In the genomic region with DNA sequence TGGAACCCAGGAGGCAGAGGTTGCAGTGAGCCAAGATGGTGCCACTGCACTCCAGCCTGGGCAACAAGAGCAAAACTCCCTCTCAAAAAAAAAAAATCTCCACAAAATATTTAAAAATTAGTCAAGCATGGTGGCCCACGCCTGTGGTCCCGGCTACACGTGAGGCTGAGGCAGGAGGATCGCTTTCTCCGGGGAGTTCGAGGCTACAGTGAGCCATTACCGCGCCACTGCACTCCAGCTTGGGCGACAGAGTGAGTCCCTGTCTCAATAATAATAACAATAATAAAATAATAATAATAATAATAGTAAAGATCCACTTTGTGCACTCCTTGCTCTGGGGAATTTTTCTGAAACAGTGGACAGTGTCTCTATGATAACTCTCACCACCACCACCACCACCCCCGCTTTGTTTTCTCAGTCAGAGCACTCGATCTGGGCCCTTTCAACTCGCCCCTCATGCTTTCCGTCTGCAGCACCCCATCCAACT, we compare ENCODE assay signal across 8 cellular contexts. TPM values are rescaled to one million over a fixed set of nuclear protein-coding genes. Genes with fewer than 3 reads are reported as not detected.
DNase-seq lines count a peak whose midpoint lies in the region; ATAC-seq and TF ChIP-seq lines count a peak whose summit lies in the region.
"Had no signal": no experiment of that assay in that cellular context is flagged by ENCODE, and none has a peak within 500 bp of the region (broad histone marks: within the 10 kb centered on the region; RNA-seq: fewer than 3 reads in every experiment).

No MANE protein-coding gene starts in this region.

- POLR2A ChIA-PET in CD8-positive, alpha-beta T cell (lab: Charles Lee): interaction anchor here (0.8 to 2.5 kb wide), 5 partner anchors 19 to 436 kb away, joined by 3 to 14 read pairs (median 4); partner anchors contain the start of genes JOSD2 and NR1H2

- H4K20me1 ChIP-seq in KMS-11 (ENCODE audit: insufficient read depth): no peaks in the 10 kb centered on the region

- H3K4me1 Mint-ChIP-seq in CD8-positive, alpha-beta T cell (ENCODE audit: low read depth): peaks cover 25% of the 10 kb centered on the region
- peaks cover 6% of the 10 kb centered on the region for H3K4me1 Mint-ChIP-seq in chondrocyte (ENCODE audit: low read depth)

- CTCF ChIA-PET in CD8-positive, alpha-beta T cell (lab: Charles Lee): interaction anchor here (0.7 to 4.3 kb wide), 22 partner anchors 9 to 426 kb away, joined by 3 to 44 read pairs (median 5); partner anchors contain the start of genes MYBPC2, NAPSA and NR1H2

- peaks cover 3% of the 10 kb centered on the region for H3K27me3 Mint-ChIP-seq in CD8-positive, alpha-beta T cell (ENCODE audit: low read depth)
- peaks cover 6% of the 10 kb centered on the region for H3K27me3 Mint-ChIP-seq in chondrocyte (ENCODE audit: low read depth)

- H3K4me1 ChIP-seq in CD8-positive, alpha-beta T cell (ENCODE audit: insufficient read depth, low read length): peaks cover 17% of the 10 kb centered on the region
- peaks cover 5% of the 10 kb centered on the region for H3K4me1 ChIP-seq in KMS-11 (ENCODE audit: low read depth, poor library complexity, severe bottlenecking)
- H3K4me1 ChIP-seq in parathyroid adenoma: no peaks in the 10 kb centered on the region

- peak overlapping the region; percentile 78 for H3K4me3 ChIP-seq in CD8-positive, alpha-beta T cell (ENCODE audit: low read depth, low read length)
- no peak overlapping the region for H3K4me3 ChIP-seq in KMS-11 (IDR thresholded peaks at IDR 0.05; ENCODE audit: insufficient read depth, low read depth, low read length)
- H3K4me3 ChIP-seq in parathyroid adenoma (ENCODE audit: low read depth, low read length): no peak overlapping the region

- H3K4me2 ChIP-seq in KMS-11 (no peak overlapping the region), parathyroid adenoma (ENCODE audit: low read length) (peak overlapping the region; percentile 97)

- H3K9me3 ChIP-seq in CD8-positive, alpha-beta T cell (ENCODE audit: low read length): no peaks in the 10 kb centered on the region
- H3K9me3 ChIP-seq in parathyroid adenoma (ENCODE audit: control insufficient read depth, low read length): no peaks in the 10 kb centered on the region

- H3K27ac ChIP-seq in CD8-positive, alpha-beta T cell (ENCODE audit: low read depth, low read length): peak overlapping the region; percentile 90
- H3K27ac ChIP-seq in KMS-11 (no peak overlapping the region; the same call in 1 of the 2 replicates), parathyroid adenoma (no peak overlapping the region)

- no peaks in the 10 kb centered on the region for H3K36me3 ChIP-seq in CD8-positive, alpha-beta T cell (ENCODE audit: insufficient read depth, low read length)
- H3K36me3 ChIP-seq in KMS-11 (ENCODE audit: insufficient read depth) (no peaks in the 10 kb centered on the region), parathyroid adenoma (ENCODE audit: control insufficient read depth, insufficient read depth, low read length) (no peaks in the 10 kb centered on the region)

- no peak for ATAC-seq in CD8-positive, alpha-beta T cell

- no peak for DNase-seq in CD8-positive, alpha-beta T cell
- DNase-seq in chondrocyte (ENCODE audit: low spot score): peak; percentile 21
- DNase-seq in GM03348 (ENCODE audit: low spot score): no peak
- DNase-seq in epidermal melanocyte (ENCODE audit: insufficient read length, low spot score): no peak
- no peak for DNase-seq in HUDEP-2 (lab: John Stamatoyannopoulos, UW; ENCODE audit: unreplicated experiment in 76 of 76)

- H2AFZ ChIP-seq in KMS-11 (ENCODE audit: low read depth) (peak overlapping the region; percentile 98; the same call in 1 of the 2 replicates), parathyroid adenoma (no peak overlapping the region)

- no peaks in the 10 kb centered on the region for H3K79me2 ChIP-seq in KMS-11 (ENCODE audit: insufficient read depth, low read depth)
- no peaks in the 10 kb centered on the region for H3K79me2 ChIP-seq in parathyroid adenoma

- H3K27me3 ChIP-seq in CD8-positive, alpha-beta T cell (ENCODE audit: insufficient read depth, low read length): no peaks in the 10 kb centered on the region
- peaks cover 61% of the 10 kb centered on the region for H3K27me3 ChIP-seq in KMS-11 (ENCODE audit: insufficient read depth, low read depth)
- H3K27me3 ChIP-seq in parathyroid adenoma (ENCODE audit: control insufficient read depth, insufficient read depth, low read length): no peaks in the 10 kb centered on the region

- intact Hi-C loops in CD8-positive, alpha-beta T cell (cut with DNase I, micrococcal nuclease): loop anchor here (1.0 to 5.0 kb wide), 14 partner anchors 12 to 566 kb away; partner anchors contain the start of genes EMC10 (in 2 of the 2), GARIN5A (in 2 of the 2), JOSD2 (in 2 of the 2) and POLD1 (in 2 of the 2)

- H3K4me3 Mint-ChIP-seq in CD8-positive, alpha-beta T cell: peak overlapping the region; percentile 89
- no peak overlapping the region for H3K4me3 Mint-ChIP-seq in chondrocyte (ENCODE audit: unreplicated experiment)

- H3K27ac Mint-ChIP-seq in CD8-positive, alpha-beta T cell: peak overlapping the region; percentile 96
- no peak overlapping the region for H3K27ac Mint-ChIP-seq in chondrocyte (ENCODE audit: unreplicated experiment)

- H3K36me3 Mint-ChIP-seq in CD8-positive, alpha-beta T cell: no peaks in the 10 kb centered on the region
- no peaks in the 10 kb centered on the region for H3K36me3 Mint-ChIP-seq in chondrocyte (ENCODE audit: low read depth)

- no peak for TF ChIP-seq CTCF in CD8-positive, alpha-beta T cell (IDR thresholded peaks at IDR 0.05)
- TF ChIP-seq CTCF in KMS-11 (conservative IDR thresholded peaks at IDR 0.05; ENCODE audit: low read depth, low read length) (no peak), chondrocyte (IDR thresholded peaks at IDR 0.05) (no peak), parathyroid adenoma (IDR thresholded peaks at IDR 0.05) (no peak)

- H3K9me3 Mint-ChIP-seq in CD8-positive, alpha-beta T cell: no peaks in the 10 kb centered on the region
- no peaks in the 10 kb centered on the region for H3K9me3 Mint-ChIP-seq in chondrocyte (ENCODE audit: low read depth)

- H3K9ac ChIP-seq in KMS-11 (no peak overlapping the region), parathyroid adenoma (no peak overlapping the region)

RNA-seq across cellular contexts. Expression of gene NAPSA, which starts 8.7 kb away (rescaled TPM):
- under 1 TPM in 1 of 2 experiments, not detected in 1; 1.00 TPM for total RNA-seq in CD8-positive, alpha-beta T cell
- 0.27 to 0.74 TPM (median 0.55 TPM) in 3 replicates for total RNA-seq in chondrocyte

RNA-seq across cellular contexts. Expression of gene NR1H2, which starts 19.5 kb away (rescaled TPM):
- total RNA-seq in CD8-positive, alpha-beta T cell: 100 to 1,000 TPM; 320 to 327 TPM
- 47.7 to 48.9 TPM (median 48.3 TPM) in 3 replicates for total RNA-seq in chondrocyte

RNA-seq across cellular contexts. Expression of gene POLD1, which starts 27.4 kb away (rescaled TPM):
- 10 to 100 TPM; 19.4 to 21.8 TPM for total RNA-seq in CD8-positive, alpha-beta T cell
- 15.7 to 37.2 TPM (median 15.8 TPM) in 3 replicates for total RNA-seq in chondrocyte

RNA-seq across cellular contexts. Expression of gene KCNC3, which starts 27.6 kb away (rescaled TPM):
- total RNA-seq in CD8-positive, alpha-beta T cell: under 1 TPM; 0.08 to 0.39 TPM
- 4.9 to 9.3 TPM (median 8.9 TPM) in 3 replicates for total RNA-seq in chondrocyte
- total RNA-seq: fibroblast of villous mesenchyme had no signal
